ENCODE assay signal across 2 cellular contexts in the genomic region with DNA sequence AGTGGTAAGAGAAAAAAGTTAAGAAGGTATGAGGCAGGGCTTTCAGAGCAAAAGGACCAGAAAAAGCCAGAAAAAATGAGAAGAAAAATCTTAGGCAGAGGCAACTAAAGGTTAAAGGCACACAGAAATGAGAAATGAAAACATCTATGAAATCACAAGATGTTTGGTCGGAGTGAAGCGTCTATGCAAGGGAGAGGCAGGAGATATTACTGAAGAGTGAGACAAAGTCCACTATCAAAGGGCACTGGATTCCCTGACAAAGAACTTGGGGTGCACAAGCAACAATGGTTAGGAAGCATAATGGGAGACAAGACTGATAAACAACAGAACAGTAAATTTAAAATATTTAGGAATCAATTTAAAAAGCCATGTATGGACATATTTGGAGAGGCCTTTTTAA.
TF ChIP-seq lines count a peak whose summit lies in the region.

No MANE protein-coding gene starts in this region.

TF ChIP-seq in A549, 52 proteins besides CTCF, POLR2A, EP300 and RAD21:
- TF ChIP-seq HDAC2 (IDR thresholded peaks at IDR 0.05) (no peak), RFX5 (IDR thresholded peaks at IDR 0.05) (no peak), HEYL (CRISPR knock-in tag; IDR thresholded peaks at IDR 0.05) (no peak), NPAS2 (CRISPR knock-in tag; IDR thresholded peaks at IDR 0.05; ENCODE audit: borderline replicate concordance) (no peak), MAZ (IDR thresholded peaks at IDR 0.05; ENCODE audit: borderline replicate concordance, low read depth, low read length) (no peak), MYC (IDR thresholded peaks at IDR 0.05; ENCODE audit: borderline replicate concordance, low read length) (no peak), NR3C1 (IDR thresholded peaks at IDR 0.05) (no peak)

TF ChIP-seq in GM23338, 12 proteins besides CTCF, POLR2A, EP300 and RAD21:
- TF ChIP-seq CREB1 (CRISPR knock-in tag; IDR thresholded peaks at IDR 0.05; ENCODE audit: low read depth) (no peak), STAT1 (IDR thresholded peaks at IDR 0.05; ENCODE audit: unreplicated experiment) (no peak), EZH2phosphoT487 (IDR thresholded peaks at IDR 0.05; ENCODE audit: unreplicated experiment) (no peak), ZNF114 (CRISPR knock-in tag; IDR thresholded peaks at IDR 0.05) (no peak), EZH2 (IDR thresholded peaks at IDR 0.05; ENCODE audit: low read depth, unreplicated experiment) (no peak), JUNB (IDR thresholded peaks at IDR 0.05; ENCODE audit: unreplicated experiment) (no peak), POLR2AphosphoS5 (IDR thresholded peaks at IDR 0.05; ENCODE audit: low read depth) (no peak), NANOG (IDR thresholded peaks at IDR 0.05; ENCODE audit: borderline replicate concordance) (no peak), ZNF331 (CRISPR knock-in tag; IDR thresholded peaks at IDR 0.05; ENCODE audit: low read depth) (no peak)
- TF ChIP-seq, protein P1, sequence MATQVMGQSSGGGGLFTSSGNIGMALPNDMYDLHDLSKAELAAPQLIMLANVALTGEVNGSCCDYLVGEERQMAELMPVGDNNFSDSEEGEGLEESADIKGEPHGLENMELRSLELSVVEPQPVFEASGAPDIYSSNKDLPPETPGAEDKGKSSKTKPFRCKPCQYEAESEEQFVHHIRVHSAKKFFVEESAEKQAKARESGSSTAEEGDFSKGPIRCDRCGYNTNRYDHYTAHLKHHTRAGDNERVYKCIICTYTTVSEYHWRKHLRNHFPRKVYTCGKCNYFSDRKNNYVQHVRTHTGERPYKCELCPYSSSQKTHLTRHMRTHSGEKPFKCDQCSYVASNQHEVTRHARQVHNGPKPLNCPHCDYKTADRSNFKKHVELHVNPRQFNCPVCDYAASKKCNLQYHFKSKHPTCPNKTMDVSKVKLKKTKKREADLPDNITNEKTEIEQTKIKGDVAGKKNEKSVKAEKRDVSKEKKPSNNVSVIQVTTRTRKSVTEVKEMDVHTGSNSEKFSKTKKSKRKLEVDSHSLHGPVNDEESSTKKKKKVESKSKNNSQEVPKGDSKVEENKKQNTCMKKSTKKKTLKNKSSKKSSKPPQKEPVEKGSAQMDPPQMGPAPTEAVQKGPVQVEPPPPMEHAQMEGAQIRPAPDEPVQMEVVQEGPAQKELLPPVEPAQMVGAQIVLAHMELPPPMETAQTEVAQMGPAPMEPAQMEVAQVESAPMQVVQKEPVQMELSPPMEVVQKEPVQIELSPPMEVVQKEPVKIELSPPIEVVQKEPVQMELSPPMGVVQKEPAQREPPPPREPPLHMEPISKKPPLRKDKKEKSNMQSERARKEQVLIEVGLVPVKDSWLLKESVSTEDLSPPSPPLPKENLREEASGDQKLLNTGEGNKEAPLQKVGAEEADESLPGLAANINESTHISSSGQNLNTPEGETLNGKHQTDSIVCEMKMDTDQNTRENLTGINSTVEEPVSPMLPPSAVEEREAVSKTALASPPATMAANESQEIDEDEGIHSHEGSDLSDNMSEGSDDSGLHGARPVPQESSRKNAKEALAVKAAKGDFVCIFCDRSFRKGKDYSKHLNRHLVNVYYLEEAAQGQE (IDR thresholded peaks at IDR 0.05; ENCODE audit: unreplicated experiment) = no peak
- TF ChIP-seq, protein P2, sequence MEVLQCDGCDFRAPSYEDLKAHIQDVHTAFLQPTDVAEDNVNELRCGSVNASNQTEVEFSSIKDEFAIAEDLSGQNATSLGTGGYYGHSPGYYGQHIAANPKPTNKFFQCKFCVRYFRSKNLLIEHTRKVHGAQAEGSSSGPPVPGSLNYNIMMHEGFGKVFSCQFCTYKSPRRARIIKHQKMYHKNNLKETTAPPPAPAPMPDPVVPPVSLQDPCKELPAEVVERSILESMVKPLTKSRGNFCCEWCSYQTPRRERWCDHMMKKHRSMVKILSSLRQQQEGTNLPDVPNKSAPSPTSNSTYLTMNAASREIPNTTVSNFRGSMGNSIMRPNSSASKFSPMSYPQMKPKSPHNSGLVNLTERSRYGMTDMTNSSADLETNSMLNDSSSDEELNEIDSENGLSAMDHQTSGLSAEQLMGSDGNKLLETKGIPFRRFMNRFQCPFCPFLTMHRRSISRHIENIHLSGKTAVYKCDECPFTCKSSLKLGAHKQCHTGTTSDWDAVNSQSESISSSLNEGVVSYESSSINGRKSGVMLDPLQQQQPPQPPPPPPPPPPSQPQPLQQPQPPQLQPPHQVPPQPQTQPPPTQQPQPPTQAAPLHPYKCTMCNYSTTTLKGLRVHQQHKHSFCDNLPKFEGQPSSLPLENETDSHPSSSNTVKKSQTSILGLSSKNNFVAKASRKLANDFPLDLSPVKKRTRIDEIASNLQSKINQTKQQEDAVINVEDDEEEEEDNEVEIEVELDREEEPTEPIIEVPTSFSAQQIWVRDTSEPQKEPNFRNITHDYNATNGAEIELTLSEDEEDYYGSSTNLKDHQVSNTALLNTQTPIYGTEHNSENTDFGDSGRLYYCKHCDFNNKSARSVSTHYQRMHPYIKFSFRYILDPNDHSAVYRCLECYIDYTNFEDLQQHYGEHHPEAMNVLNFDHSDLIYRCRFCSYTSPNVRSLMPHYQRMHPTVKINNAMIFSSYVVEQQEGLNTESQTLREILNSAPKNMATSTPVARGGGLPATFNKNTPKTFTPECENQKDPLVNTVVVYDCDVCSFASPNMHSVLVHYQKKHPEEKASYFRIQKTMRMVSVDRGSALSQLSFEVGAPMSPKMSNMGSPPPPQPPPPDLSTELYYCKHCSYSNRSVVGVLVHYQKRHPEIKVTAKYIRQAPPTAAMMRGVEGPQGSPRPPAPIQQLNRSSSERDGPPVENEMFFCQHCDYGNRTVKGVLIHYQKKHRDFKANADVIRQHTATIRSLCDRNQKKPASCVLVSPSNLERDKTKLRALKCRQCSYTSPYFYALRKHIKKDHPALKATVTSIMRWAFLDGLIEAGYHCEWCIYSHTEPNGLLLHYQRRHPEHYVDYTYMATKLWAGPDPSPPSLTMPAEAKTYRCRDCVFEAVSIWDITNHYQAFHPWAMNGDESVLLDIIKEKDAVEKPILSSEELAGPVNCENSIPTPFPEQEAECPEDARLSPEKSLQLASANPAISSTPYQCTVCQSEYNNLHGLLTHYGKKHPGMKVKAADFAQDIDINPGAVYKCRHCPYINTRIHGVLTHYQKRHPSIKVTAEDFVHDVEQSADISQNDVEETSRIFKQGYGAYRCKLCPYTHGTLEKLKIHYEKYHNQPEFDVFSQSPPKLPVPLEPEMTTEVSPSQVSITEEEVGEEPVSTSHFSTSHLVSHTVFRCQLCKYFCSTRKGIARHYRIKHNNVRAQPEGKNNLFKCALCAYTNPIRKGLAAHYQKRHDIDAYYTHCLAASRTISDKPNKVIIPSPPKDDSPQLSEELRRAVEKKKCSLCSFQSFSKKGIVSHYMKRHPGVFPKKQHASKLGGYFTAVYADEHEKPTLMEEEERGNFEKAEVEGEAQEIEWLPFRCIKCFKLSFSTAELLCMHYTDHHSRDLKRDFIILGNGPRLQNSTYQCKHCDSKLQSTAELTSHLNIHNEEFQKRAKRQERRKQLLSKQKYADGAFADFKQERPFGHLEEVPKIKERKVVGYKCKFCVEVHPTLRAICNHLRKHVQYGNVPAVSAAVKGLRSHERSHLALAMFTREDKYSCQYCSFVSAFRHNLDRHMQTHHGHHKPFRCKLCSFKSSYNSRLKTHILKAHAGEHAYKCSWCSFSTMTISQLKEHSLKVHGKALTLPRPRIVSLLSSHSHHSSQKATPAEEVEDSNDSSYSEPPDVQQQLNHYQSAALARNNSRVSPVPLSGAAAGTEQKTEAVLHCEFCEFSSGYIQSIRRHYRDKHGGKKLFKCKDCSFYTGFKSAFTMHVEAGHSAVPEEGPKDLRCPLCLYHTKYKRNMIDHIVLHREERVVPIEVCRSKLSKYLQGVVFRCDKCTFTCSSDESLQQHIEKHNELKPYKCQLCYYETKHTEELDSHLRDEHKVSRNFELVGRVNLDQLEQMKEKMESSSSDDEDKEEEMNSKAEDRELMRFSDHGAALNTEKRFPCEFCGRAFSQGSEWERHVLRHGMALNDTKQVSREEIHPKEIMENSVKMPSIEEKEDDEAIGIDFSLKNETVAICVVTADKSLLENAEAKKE (CRISPR knock-in tag; IDR thresholded peaks at IDR 0.05) = no peak
- TF ChIP-seq, protein P3, sequence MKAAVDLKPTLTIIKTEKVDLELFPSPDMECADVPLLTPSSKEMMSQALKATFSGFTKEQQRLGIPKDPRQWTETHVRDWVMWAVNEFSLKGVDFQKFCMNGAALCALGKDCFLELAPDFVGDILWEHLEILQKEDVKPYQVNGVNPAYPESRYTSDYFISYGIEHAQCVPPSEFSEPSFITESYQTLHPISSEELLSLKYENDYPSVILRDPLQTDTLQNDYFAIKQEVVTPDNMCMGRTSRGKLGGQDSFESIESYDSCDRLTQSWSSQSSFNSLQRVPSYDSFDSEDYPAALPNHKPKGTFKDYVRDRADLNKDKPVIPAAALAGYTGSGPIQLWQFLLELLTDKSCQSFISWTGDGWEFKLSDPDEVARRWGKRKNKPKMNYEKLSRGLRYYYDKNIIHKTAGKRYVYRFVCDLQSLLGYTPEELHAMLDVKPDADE (IDR thresholded peaks at IDR 0.05) = no peak
TF ChIP-seq in GM23338: peak in this region for 0.
